ENCODE assay signal across 8 cellular contexts in genomic region chr18:45775241-45775676, GRCh38. TPM values are rescaled to one million over a fixed set of nuclear protein-coding genes. Genes with fewer than 3 reads are reported as not detected.
DNase-seq lines count a peak whose midpoint lies in the region; ATAC-seq and TF ChIP-seq lines count a peak whose summit lies in the region.

No MANE protein-coding gene starts in this region.

- TF ChIP-seq CTCF in H9 (conservative IDR thresholded peaks at IDR 0.05), result no peak
- TF ChIP-seq CTCF in heart right ventricle (IDR thresholded peaks at IDR 0.05), result no peak
- TF ChIP-seq CTCF in vagina (IDR thresholded peaks at IDR 0.05), result no peak

- H3K4me1 ChIP-seq in H9 (ENCODE audit: insufficient read depth, low read length) (no peaks in the 10 kb centered on the region), heart right ventricle (peaks cover 0 to 27% (median 9%) of the 10 kb centered on the region in 9 donors), vagina (peaks cover 6% of the 10 kb centered on the region)

- H2AK5ac ChIP-seq in H9 (ENCODE audit: insufficient read length, low read length), result no peak overlapping the region

- H3K79me2 ChIP-seq in H9 (ENCODE audit: insufficient read depth, low read length), result no peaks in the 10 kb centered on the region

- intact Hi-C loops in heart right ventricle (cut with DNase I) (loop anchor here in 2 of 10 donors (5.0 to 10.0 kb wide), 2 partner anchors 38 to 60 kb away; no protein-coding TSS in a partner anchor), vagina (cut with DNase I) (no loop called here)

- no peak overlapping the region for H2BK15ac ChIP-seq in H9 (ENCODE audit: low read depth, low read length)

- H3K4me3 ChIP-seq in heart right ventricle, result peak overlapping the region; percentile 18 to 81 (median 71)
- H3K4me3 ChIP-seq in vagina, result peak overlapping the region; percentile 50 to 54

- no peak overlapping the region for H2BK120ac ChIP-seq in H9 (ENCODE audit: low read depth, low read length, poor library complexity, severe bottlenecking)

- H3K27me3 ChIP-seq in H9 (ENCODE audit: insufficient read depth, low read length) (no peaks in the 10 kb centered on the region), heart right ventricle (peaks cover 0 to 10% (median 0%) of the 10 kb centered on the region in 7 donors), vagina (no peaks in the 10 kb centered on the region)

- no peak overlapping the region for H4K5ac ChIP-seq in H9 (ENCODE audit: insufficient read length, low read depth, low read length)

- H3K36me3 Mint-ChIP-seq in H9 (ENCODE audit: insufficient read depth in 1 of 3, low read depth in 3 of 3), result peaks cover 0 to 4% (median 0%) of the 10 kb centered on the region in 3 experiments; a peak in 3 of 7 replicates
- peaks cover 2% of the 10 kb centered on the region for H3K36me3 Mint-ChIP-seq in activated naive CD8-positive, alpha-beta T cell treated with anti-CD3 and anti-CD28 coated beads, Interleukin-2, amount 10 ng/mL, durations not matched to agents 7 days and 5 days

- no peaks in the 10 kb centered on the region for H3K23me2 ChIP-seq in H9 (ENCODE audit: insufficient read length, low read depth, low read length, poor library complexity, severe bottlenecking)

- H3K4me2 ChIP-seq in H9 (ENCODE audit: insufficient read depth, insufficient read length, low read length), result no peak overlapping the region

- no peak overlapping the region; a peak in 1 of 7 replicates for H3K27ac Mint-ChIP-seq in H9
- H3K27ac Mint-ChIP-seq in activated naive CD8-positive, alpha-beta T cell treated with anti-CD3 and anti-CD28 coated beads, Interleukin-2, amount 10 ng/mL, durations not matched to agents 7 days and 5 days, result peak overlapping the region; percentile 35

- H3K27ac ChIP-seq in H9 (ENCODE audit: insufficient read length, low read depth, low read length), result no peak overlapping the region
- peak overlapping the region; percentile 8 to 95 (median 82) for H3K27ac ChIP-seq in heart right ventricle
- H3K27ac ChIP-seq in vagina, result no peak overlapping the region

- no peak overlapping the region for H3K23ac ChIP-seq in H9 (ENCODE audit: insufficient read length, low read depth, low read length)

- H3K14ac ChIP-seq in H9 (ENCODE audit: insufficient read depth, low read length), result peak overlapping the region; percentile 90

- no peaks in the 10 kb centered on the region; the same call in 1 of the 2 replicates for H3K27me3 Mint-ChIP-seq in H9 (ENCODE audit: low read depth)
- peaks cover 55% of the 10 kb centered on the region for H3K27me3 Mint-ChIP-seq in activated naive CD8-positive, alpha-beta T cell treated with anti-CD3 and anti-CD28 coated beads, Interleukin-2, amount 10 ng/mL, durations not matched to agents 7 days and 5 days

- no peak overlapping the region for H2BK12ac ChIP-seq in H9 (ENCODE audit: insufficient read length, low read depth, low read length)

- H3K9ac ChIP-seq in H9 (ENCODE audit: extremely low read depth, insufficient read length, low read length), result no peak overlapping the region

- no peak overlapping the region for H3T11ph ChIP-seq in H9 (ENCODE audit: low read length)

- H3K36me3 ChIP-seq in heart right ventricle (no peaks in the 10 kb centered on the region), vagina (no peaks in the 10 kb centered on the region)

- H2BK5ac ChIP-seq in H9 (ENCODE audit: insufficient read length, low read length), result no peak overlapping the region

- no peaks in the 10 kb centered on the region for H4K20me1 ChIP-seq in H9 (ENCODE audit: control insufficient read depth, insufficient read depth, insufficient read length)

- H3K9me3 ChIP-seq in H9 (ENCODE audit: control insufficient read depth, low read depth, low read length) (no peaks in the 10 kb centered on the region), heart right ventricle (no peaks in the 10 kb centered on the region), vagina (no peaks in the 10 kb centered on the region)

- H4K8ac ChIP-seq in H9 (replicated peaks; ENCODE audit: insufficient read length, low read depth, low read length), result no peak overlapping the region

- peak overlapping the region; percentile 54 for H4K91ac ChIP-seq in H9 (ENCODE audit: insufficient read length, low read depth, low read length)

- peak; percentile 80 for ATAC-seq in activated naive CD8-positive, alpha-beta T cell treated with anti-CD3 and anti-CD28 coated beads, Interleukin-2, amount 10 ng/mL, durations not matched to agents 7 days and 5 days (ENCODE audit: low read depth)
- peak; percentile 88 to 96 (median 94) for ATAC-seq in heart right ventricle

- no peak overlapping the region for H3K4ac ChIP-seq in H9 (ENCODE audit: low read depth, low read length)

- H3K4me3 Mint-ChIP-seq in H9, result peak overlapping the region; percentile 57 to 74
- peak overlapping the region; percentile 78 for H3K4me3 Mint-ChIP-seq in activated naive CD8-positive, alpha-beta T cell treated with anti-CD3 and anti-CD28 coated beads, Interleukin-2, amount 10 ng/mL, durations not matched to agents 7 days and 5 days

- peak overlapping the region; percentile 83 for H3K18ac ChIP-seq in H9 (ENCODE audit: insufficient read length, low read depth, low read length)

- no CpG with 5 or more reads among the region's 35 CpGs for WGBS in H9 (ENCODE audit: extremely low coverage, insufficient read length, low lambda C conversion rate)
- WGBS in heart right ventricle, 2 donors, result 4 to 6% methylated on average over 35 of the region's 35 CpGs

- H2AFZ ChIP-seq in H9 (ENCODE audit: low read length), result no peak overlapping the region

- POLR2A ChIA-PET in activated naive CD8-positive, alpha-beta T cell treated with anti-CD3 and anti-CD28 coated beads, Interleukin-2, amount 10 ng/mL, durations not matched to agents 7 days and 5 days (lab: Charles Lee), result interaction anchor here (0.6 kb wide), 1 partner anchor 101 kb away, joined by 3 read pairs; no protein-coding TSS in a partner anchor

- no peaks in the 10 kb centered on the region for H3K79me1 ChIP-seq in H9 (ENCODE audit: insufficient read depth, low read depth, low read length, poor library complexity, severe bottlenecking)

- H3K56ac ChIP-seq in H9 (ENCODE audit: insufficient read length, low read depth, low read length), result no peak overlapping the region

- H3K9me3 Mint-ChIP-seq in H9, result peaks cover 2% of the 10 kb centered on the region in 2 experiments; a peak in 2 of 5 replicates
- H3K9me3 Mint-ChIP-seq in activated naive CD8-positive, alpha-beta T cell treated with anti-CD3 and anti-CD28 coated beads, Interleukin-2, amount 10 ng/mL, durations not matched to agents 7 days and 5 days, result peaks cover 1% of the 10 kb centered on the region

- peak; percentile 62 for DNase-seq in EH (ENCODE audit: low read depth)
- peak; percentile 69 for DNase-seq in H9
- DNase-seq in RPMI7951 (ENCODE audit: low read depth), result peak; percentile 79
- peak; percentile 60 for DNase-seq in activated naive CD8-positive, alpha-beta T cell treated with anti-CD3 and anti-CD28 coated beads, Interleukin-2, amount 10 ng/mL, durations not matched to agents 7 days and 5 days
- DNase-seq in heart right ventricle, result peak; percentile 78 to 84
- peak; percentile 75 for DNase-seq in pulmonary artery endothelial cell (ENCODE audit: low read depth, low spot score)
- no peak for DNase-seq in vagina (ENCODE audit: extremely low spot score in 2 of 2)
- DNase-seq in NK-92 (lab: John Stamatoyannopoulos, UW; ENCODE audit: unreplicated experiment), result no peak

- H3K4me1 Mint-ChIP-seq in H9, result peaks cover 0 to 3% of the 10 kb centered on the region in 2 experiments; a peak in 2 of 4 replicates
- peaks cover 19% of the 10 kb centered on the region for H3K4me1 Mint-ChIP-seq in activated naive CD8-positive, alpha-beta T cell treated with anti-CD3 and anti-CD28 coated beads, Interleukin-2, amount 10 ng/mL, durations not matched to agents 7 days and 5 days

- no peak overlapping the region for H2BK20ac ChIP-seq in H9 (ENCODE audit: low read depth, low read length, poor library complexity, severe bottlenecking)

- TF ChIP-seq POLR2A in vagina (IDR thresholded peaks at IDR 0.05), result no peak

RNA-seq across cellular contexts. Expression of gene SIGLEC15, which starts 50.2 kb away (rescaled TPM):
- total RNA-seq in H9 (2021) (0.13 TPM in 2 replicates), heart right ventricle (under 1 TPM in 4 of 10 donors, not detected in 6; 0.17 to 0.38 (median 0.30) TPM), pulmonary artery endothelial cell (0.13 TPM in 1 of 2 replicates, not detected in the other), vagina (not detected)
- total RNA-seq in RPMI7951 (2014; rRNA removed; shearing (Covaris generic)), result 49.3 and 65.7 TPM in 2 replicates
- not detected for total RNA-seq in activated naive CD8-positive, alpha-beta T cell treated with anti-CD3 and anti-CD28 coated beads, Interleukin-2, amount 10 ng/mL, durations not matched to agents 7 days and 5 days
- polyA plus RNA-seq in heart right ventricle, result under 1 TPM; 0.03 to 0.15 TPM

RNA-seq across cellular contexts. Expression of gene SLC14A1, which starts 51.3 kb away (rescaled TPM):
- total RNA-seq in H9 (2021) (not detected in 2 replicates), heart right ventricle (10 to 100 TPM in 8 of 10 donors, 1 to 10 TPM in 2; 5.7 to 29.7 (median 12.7) TPM), pulmonary artery endothelial cell (not detected in 2 replicates), vagina (3.4 TPM)
- 28.6 and 43.4 TPM in 2 replicates for total RNA-seq in RPMI7951 (2014; rRNA removed; shearing (Covaris generic))
- 1 to 10 TPM; 3.1 to 3.5 TPM for total RNA-seq in activated naive CD8-positive, alpha-beta T cell treated with anti-CD3 and anti-CD28 coated beads, Interleukin-2, amount 10 ng/mL, durations not matched to agents 7 days and 5 days
- polyA plus RNA-seq in heart right ventricle, result 10 to 100 TPM in 1 of 2 donors, 1 to 10 TPM in 1; 5.6 to 20.4 TPM

Comparison
In these comparisons a context has a peak if more than half of its experiments do, and no peak if none do; other contexts are left out.
1. DNase-seq: peak in EH (single experiment), H9 (single experiment), RPMI7951 (single experiment), activated naive CD8-positive, alpha-beta T cell treated with anti-CD3 and anti-CD28 coated beads, Interleukin-2, amount 10 ng/mL, durations not matched to agents 7 days and 5 days (single experiment), heart right ventricle (2 of 2) and pulmonary artery endothelial cell (single experiment); none in vagina (0 of 2) and NK-92 (single experiment).
2. H3K27ac ChIP-seq: peak in heart right ventricle (10 of 10); none in H9 (single experiment) and vagina (single experiment).
3. RNA of gene SIGLEC15, which starts 50.2 kb away (total RNA-seq): 49.3 to 65.7 TPM in RPMI7951; 0.13 TPM in pulmonary artery endothelial cell, 0.13 TPM in H9, not detected in activated naive CD8-positive, alpha-beta T cell treated with anti-CD3 and anti-CD28 coated beads, Interleukin-2, amount 10 ng/mL, durations not matched to agents 7 days and 5 days, 0.17 to 0.38 TPM in heart right ventricle and not detected in vagina (single experiment); every median in the first group is over 10 times any median in the second.